26 cellular contexts compared by ENCODE assay signal in genomic region chr3:128409621-128410581, GRCh38. TPM values are rescaled to one million over a fixed set of nuclear protein-coding genes. Genes with fewer than 3 reads are reported as not detected.
"Had no signal": no experiment of that assay in that cellular context is flagged by ENCODE, and none has a peak within 500 bp of the region (broad histone marks: within the 10 kb centered on the region; RNA-seq: fewer than 3 reads in every experiment).

No MANE protein-coding gene starts in this region.

- H3K27me3 Mint-ChIP-seq: activated CD4-positive, alpha-beta T cell treated with anti-CD3 and anti-CD28 coated beads for 36 hours; activated naive CD8-positive, alpha-beta T cell treated with anti-CD3 and anti-CD28 coated beads, Interleukin-2, amount 10 ng/mL, durations not matched to agents 7 days and 5 days; activated T-helper 17 cell treated with anti-CD3 and anti-CD28 coated beads, Interleukin-2, amount 50 U/mL, for 72 hours; natural killer cell treated with Interleukin-12 subunit alpha and Interleukin-12 subunit beta and Interleukin-15 and Interleukin-18, amount 100 ng/mL, for 72 hours had no signal

- ATAC-seq: activated CD4-positive, alpha-beta T cell treated with anti-CD3 and anti-CD28 coated beads for 36 hours; activated T-helper 17 cell treated with anti-CD3 and anti-CD28 coated beads, Interleukin-2, amount 50 U/mL, for 72 hours; foreskin keratinocyte; left colon; lower lobe of right lung; natural killer cell treated with Interleukin-12 subunit alpha and Interleukin-12 subunit beta and Interleukin-15 and Interleukin-18, amount 100 ng/mL, for 72 hours; sciatic nerve; stimulated activated effector memory CD8-positive, alpha-beta T cell treated with anti-CD3 and anti-CD28 coated beads, Interleukin-12 subunit alpha, Interleukin-12 subunit beta, amount 100 ng/mL, for 72 hours; WTC11 had no signal

- H3K4me1 Mint-ChIP-seq: activated CD4-positive, alpha-beta T cell treated with anti-CD3 and anti-CD28 coated beads for 36 hours; activated naive CD8-positive, alpha-beta T cell treated with anti-CD3 and anti-CD28 coated beads, Interleukin-2, amount 10 ng/mL, durations not matched to agents 7 days and 5 days; stimulated activated effector memory CD8-positive, alpha-beta T cell treated with anti-CD3 and anti-CD28 coated beads, Interleukin-12 subunit alpha, Interleukin-12 subunit beta, amount 100 ng/mL, for 72 hours had no signal

- H3K4me3 ChIP-seq: dorsolateral prefrontal cortex, lower lobe of right lung, thoracic aorta had no signal

- H3K27me3 ChIP-seq: dorsolateral prefrontal cortex, foreskin keratinocyte had no signal

- H3K36me3 ChIP-seq: lower lobe of right lung, thoracic aorta had no signal

- H3K9me3 Mint-ChIP-seq: activated naive CD8-positive, alpha-beta T cell treated with anti-CD3 and anti-CD28 coated beads, Interleukin-2, amount 10 ng/mL, durations not matched to agents 7 days and 5 days; activated T-helper 17 cell treated with anti-CD3 and anti-CD28 coated beads, Interleukin-2, amount 50 U/mL, for 72 hours; endodermal cell; mesothelial cell of epicardium; natural killer cell treated with Interleukin-12 subunit alpha and Interleukin-12 subunit beta and Interleukin-15 and Interleukin-18, amount 100 ng/mL, for 72 hours; stimulated activated effector memory CD8-positive, alpha-beta T cell treated with anti-CD3 and anti-CD28 coated beads, Interleukin-12 subunit alpha, Interleukin-12 subunit beta, amount 100 ng/mL, for 72 hours; WTC11 had no signal

- H3K36me3 Mint-ChIP-seq: activated naive CD8-positive, alpha-beta T cell treated with anti-CD3 and anti-CD28 coated beads, Interleukin-2, amount 10 ng/mL, durations not matched to agents 7 days and 5 days; natural killer cell treated with Interleukin-12 subunit alpha and Interleukin-12 subunit beta and Interleukin-15 and Interleukin-18, amount 100 ng/mL, for 72 hours; WTC11 had no signal

- DNase-seq: activated CD4-positive, alpha-beta T cell treated with anti-CD3 and anti-CD28 coated beads for 36 hours; activated CD4-positive, alpha-beta T cell treated with anti-CD3 and anti-CD28 coated beads, Interleukin-2, amount 50 U/mL, for 48 hours; activated naive CD4-positive, alpha-beta T cell; activated naive CD8-positive, alpha-beta T cell treated with anti-CD3 and anti-CD28 coated beads, Interleukin-2, amount 10 ng/mL, durations not matched to agents 7 days and 5 days; activated T-cell treated with anti-CD3 and anti-CD28 coated beads for 4 hours; dorsolateral prefrontal cortex; endodermal cell; foreskin keratinocyte; glutamatergic neuron; hippocampal formation; islet precursor cell; left colon; lower lobe of right lung; stimulated activated CD4-positive, alpha-beta T cell treated with anti-CD3 and anti-CD28 coated beads, Interleukin-4, amount 100 ng/mL, for 24 hours; T-helper 2 cell had no signal

- H3K27ac Mint-ChIP-seq: activated CD4-positive, alpha-beta T cell treated with anti-CD3 and anti-CD28 coated beads for 36 hours; activated naive CD8-positive, alpha-beta T cell treated with anti-CD3 and anti-CD28 coated beads, Interleukin-2, amount 10 ng/mL, durations not matched to agents 7 days and 5 days; activated T-helper 17 cell treated with anti-CD3 and anti-CD28 coated beads, Interleukin-2, amount 50 U/mL, for 72 hours; endodermal cell; natural killer cell treated with Interleukin-12 subunit alpha and Interleukin-12 subunit beta and Interleukin-15 and Interleukin-18, amount 100 ng/mL, for 72 hours; stimulated activated effector memory CD8-positive, alpha-beta T cell treated with anti-CD3 and anti-CD28 coated beads, Interleukin-12 subunit alpha, Interleukin-12 subunit beta, amount 100 ng/mL, for 72 hours; WTC11 had no signal

- H3K9me3 ChIP-seq: lower lobe of right lung, thoracic aorta had no signal

- H3K4me3 Mint-ChIP-seq: activated CD4-positive, alpha-beta T cell treated with anti-CD3 and anti-CD28 coated beads for 36 hours; activated naive CD8-positive, alpha-beta T cell treated with anti-CD3 and anti-CD28 coated beads, Interleukin-2, amount 10 ng/mL, durations not matched to agents 7 days and 5 days; activated T-helper 17 cell treated with anti-CD3 and anti-CD28 coated beads, Interleukin-2, amount 50 U/mL, for 72 hours; endodermal cell; mesothelial cell of epicardium; natural killer cell treated with Interleukin-12 subunit alpha and Interleukin-12 subunit beta and Interleukin-15 and Interleukin-18, amount 100 ng/mL, for 72 hours; stimulated activated effector memory CD8-positive, alpha-beta T cell treated with anti-CD3 and anti-CD28 coated beads, Interleukin-12 subunit alpha, Interleukin-12 subunit beta, amount 100 ng/mL, for 72 hours; WTC11 had no signal

- H3K4me1 ChIP-seq: foreskin keratinocyte, lower lobe of right lung had no signal

- H3K27ac ChIP-seq: dorsolateral prefrontal cortex, epithelial cell of prostate, foreskin keratinocyte, lower lobe of right lung, thoracic aorta had no signal

RNA-seq across cellular contexts. Expression of gene DNAJB8, which starts 56.8 kb away (rescaled TPM):
- total RNA-seq: activated CD4-positive, alpha-beta T cell treated with anti-CD3 and anti-CD28 coated beads for 36 hours; activated naive CD8-positive, alpha-beta T cell treated with anti-CD3 and anti-CD28 coated beads, Interleukin-2, amount 10 ng/mL, durations not matched to agents 7 days and 5 days; activated T-helper 17 cell treated with anti-CD3 and anti-CD28 coated beads, Interleukin-2, amount 50 U/mL, for 72 hours; cardiac septum; dorsolateral prefrontal cortex; endodermal cell; fibroblast of lung; foreskin keratinocyte; left colon; lower lobe of right lung; mesothelial cell of epicardium; natural killer cell treated with Interleukin-12 subunit alpha and Interleukin-12 subunit beta and Interleukin-15 and Interleukin-18, amount 100 ng/mL, for 72 hours; sciatic nerve; thoracic aorta; ureter; WTC11 had no signal
- polyA plus RNA-seq: fibroblast of lung, foreskin keratinocyte had no signal
